ENCODE assay signal across 8 cellular contexts in genomic region chr19:49746206-49746958, GRCh38. TPM values are rescaled to one million over a fixed set of nuclear protein-coding genes. Genes with fewer than 3 reads are reported as not detected.
A peak's percentile ranks its signal among the peaks of the same experiment; 100 is the strongest.
DNase-seq lines count a peak whose midpoint lies in the region; ATAC-seq and TF ChIP-seq lines count a peak whose summit lies in the region.

No MANE protein-coding gene starts in this region.

- H3K56ac ChIP-seq in H9 (ENCODE audit: insufficient read length, low read depth, low read length) = no peak overlapping the region

- TF ChIP-seq CTCF in H9 (conservative IDR thresholded peaks at IDR 0.05) = peak; percentile 27; the same call in 2 of the 3 replicates

- no peaks in the 10 kb centered on the region for H3K36me3 ChIP-seq in neuronal stem cell (replicated peaks in 1 of 2; ENCODE audit: control insufficient read depth in 2 of 2, insufficient read depth in 2 of 2, low read length in 2 of 2)

- WGBS in H9 (ENCODE audit: extremely low coverage, insufficient read length, low lambda C conversion rate) = no CpG with 5 or more reads among the region's 52 CpGs
- no CpG with 5 or more reads among the region's 52 CpGs for WGBS in neuronal stem cell (ENCODE audit: extremely low coverage in 2 of 2, insufficient read length in 2 of 2, insufficient replicate concordance in 1 of 2), 2 donors

- H3K9me3 ChIP-seq in H9 (ENCODE audit: control insufficient read depth, low read depth, low read length) = no peaks in the 10 kb centered on the region
- H3K9me3 ChIP-seq in neuronal stem cell (replicated peaks in 1 of 2; ENCODE audit: control insufficient read depth in 2 of 2, insufficient read depth in 1 of 2, low read depth in 1 of 2, low read length in 2 of 2) = peaks cover 0 to 9% of the 10 kb centered on the region in 2 donors

- H3K4me1 Mint-ChIP-seq in H9 = peaks cover 3 to 17% of the 10 kb centered on the region in 2 experiments

- H3K14ac ChIP-seq in H9 (ENCODE audit: insufficient read depth, low read length) (no peak overlapping the region; the same call in 1 of the 2 replicates), neuronal stem cell (ENCODE audit: low read length) (peak overlapping the region; percentile 38)

- H3K23me2 ChIP-seq in H9 (ENCODE audit: insufficient read length, low read depth, low read length, poor library complexity, severe bottlenecking) = no peaks in the 10 kb centered on the region

- no peak overlapping the region for H2BK12ac ChIP-seq in H9 (ENCODE audit: insufficient read length, low read depth, low read length)
- H2BK12ac ChIP-seq in neuronal stem cell (ENCODE audit: low read length) = no peak overlapping the region

- H4K8ac ChIP-seq in H9 (replicated peaks; ENCODE audit: insufficient read length, low read depth, low read length) = no peak overlapping the region
- peak overlapping the region; percentile 82 for H4K8ac ChIP-seq in neuronal stem cell (ENCODE audit: low read depth, low read length)

- no peaks in the 10 kb centered on the region for H4K20me1 ChIP-seq in H9 (ENCODE audit: control insufficient read depth, insufficient read depth, insufficient read length)

- no peak overlapping the region for H4K5ac ChIP-seq in H9 (ENCODE audit: insufficient read length, low read depth, low read length)

- no peak overlapping the region for H3K4me2 ChIP-seq in H9 (ENCODE audit: insufficient read depth, insufficient read length, low read length)
- no peak overlapping the region for H3K4me2 ChIP-seq in neuronal stem cell (ENCODE audit: insufficient read depth, low read length, poor library complexity, severe bottlenecking)

- H3K23ac ChIP-seq in H9 (ENCODE audit: insufficient read length, low read depth, low read length) (no peak overlapping the region), neuronal stem cell (ENCODE audit: low read depth, low read length, poor library complexity) (peak overlapping the region; percentile 73)

- no peak overlapping the region for H2BK20ac ChIP-seq in H9 (ENCODE audit: low read depth, low read length, poor library complexity, severe bottlenecking)

- H3K79me1 ChIP-seq in H9 (ENCODE audit: insufficient read depth, low read depth, low read length, poor library complexity, severe bottlenecking) (no peaks in the 10 kb centered on the region), neuronal stem cell (ENCODE audit: low read depth, low read length) (no peaks in the 10 kb centered on the region)

- H4K91ac ChIP-seq in H9 (ENCODE audit: insufficient read length, low read depth, low read length) (no peak overlapping the region), neuronal stem cell (ENCODE audit: low read depth, low read length, poor library complexity) (no peak overlapping the region)

- H3K27me3 ChIP-seq in H9 (ENCODE audit: insufficient read depth, low read length) (no peaks in the 10 kb centered on the region), neuronal stem cell (ENCODE audit: control insufficient read depth in 3 of 3, insufficient read depth in 3 of 3, low read depth in 1 of 3, low read length in 3 of 3) (peaks cover 0 to 2% (median 0%) of the 10 kb centered on the region in 3 experiments)

- no peak overlapping the region for H3K4me3 ChIP-seq in neuronal stem cell (ENCODE audit: low read length in 2 of 2)

- H3T11ph ChIP-seq in H9 (ENCODE audit: low read length) = no peak overlapping the region

- no peak overlapping the region for H2BK15ac ChIP-seq in H9 (ENCODE audit: low read depth, low read length)
- peak overlapping the region; percentile 85 for H2BK15ac ChIP-seq in neuronal stem cell (ENCODE audit: low read length)

- DNase-seq in H9 (peak; percentile 98), neuronal stem cell (ENCODE audit: low spot score) (no peak), NCI-H1930 (lab: John Stamatoyannopoulos, UW) (no peak), NK-92 (lab: John Stamatoyannopoulos, UW; ENCODE audit: unreplicated experiment) (no peak), ureter (ENCODE audit: low spot score) (no peak)
- DNase-seq in effector CD8-positive, alpha-beta T cell (lab: John Stamatoyannopoulos, UW) = peak; percentile 48

- H2BK120ac ChIP-seq in H9 (ENCODE audit: low read depth, low read length, poor library complexity, severe bottlenecking) = no peak overlapping the region
- no peak overlapping the region for H2BK120ac ChIP-seq in neuronal stem cell (ENCODE audit: low read depth, low read length)

- H3K27me3 Mint-ChIP-seq in H9 (ENCODE audit: low read depth) = peaks cover 6% of the 10 kb centered on the region; the same call in 1 of the 2 replicates

- H3K4ac ChIP-seq in H9 (ENCODE audit: low read depth, low read length) (no peak overlapping the region), neuronal stem cell (ENCODE audit: low read length) (no peak overlapping the region)

- no peak overlapping the region for H2AFZ ChIP-seq in H9 (ENCODE audit: low read length)
- H2AFZ ChIP-seq in neuronal stem cell (ENCODE audit: low read length) = no peak overlapping the region

- peak; percentile 21 to 59 for ATAC-seq in activated CD4-positive, CD25-positive, alpha-beta regulatory T cell treated with anti-CD3 and anti-CD28 coated beads, Interleukin-2, amount 50 U/mL, for 24 hours
- no peak for ATAC-seq in HG03039 (IDR thresholded peaks at IDR 0.05; ENCODE audit: unreplicated experiment)

- H3K27ac ChIP-seq in H9 (ENCODE audit: insufficient read length, low read depth, low read length) (no peak overlapping the region), neuronal stem cell (replicated peaks; ENCODE audit: low read length) (no peak overlapping the region)

- no peak overlapping the region for H2BK5ac ChIP-seq in H9 (ENCODE audit: insufficient read length, low read length)
- H2BK5ac ChIP-seq in neuronal stem cell (ENCODE audit: low read length) = peak overlapping the region; percentile 82

- H3K27ac Mint-ChIP-seq in H9 = no peak overlapping the region; a peak in 1 of 7 replicates

- H2AK5ac ChIP-seq in H9 (ENCODE audit: insufficient read length, low read length) (no peak overlapping the region), neuronal stem cell (ENCODE audit: low read depth, low read length) (peak overlapping the region; percentile 75)

- H3K9ac ChIP-seq in H9 (ENCODE audit: extremely low read depth, insufficient read length, low read length) (no peak overlapping the region), neuronal stem cell (ENCODE audit: low read depth, low read length, poor library complexity) (no peak overlapping the region)

- H3K4me1 ChIP-seq in H9 (ENCODE audit: insufficient read depth, low read length) (peaks cover 2% of the 10 kb centered on the region), neuronal stem cell (ENCODE audit: control insufficient read depth in 2 of 2, insufficient read depth in 1 of 2, low read depth in 1 of 2, low read length in 2 of 2) (peaks cover 0 to 2% of the 10 kb centered on the region in 2 donors)

- H3K9me3 Mint-ChIP-seq in H9 = peaks cover 8 to 18% of the 10 kb centered on the region in 2 experiments

- no peaks in the 10 kb centered on the region for H3K79me2 ChIP-seq in H9 (ENCODE audit: insufficient read depth, low read length)

- peak overlapping the region in 1 of 2 experiments; percentile 46; a peak in 1 of 5 replicates for H3K4me3 Mint-ChIP-seq in H9

- H3K18ac ChIP-seq in H9 (ENCODE audit: insufficient read length, low read depth, low read length) (peak overlapping the region; percentile 46), neuronal stem cell (ENCODE audit: low read length) (peak overlapping the region; percentile 87)

- H3K36me3 Mint-ChIP-seq in H9 (ENCODE audit: insufficient read depth in 1 of 3, low read depth in 3 of 3) = peaks cover 0 to 3% (median 0%) of the 10 kb centered on the region in 3 experiments; a peak in 3 of 7 replicates

RNA-seq across cellular contexts. Expression of gene TSKS, which starts 16.7 kb away (rescaled TPM):
- 0.28 and 0.37 TPM in 2 replicates for total RNA-seq in H9 (2021)
- polyA plus RNA-seq in neuronal stem cell (2013, experiment 1 of 2) = 0.31 TPM
- 0.44 TPM for polyA plus RNA-seq in neuronal stem cell (2013, experiment 2 of 2)
- total RNA-seq in ureter = 0.44 TPM

RNA-seq across cellular contexts. Expression of gene AP2A1, which starts 20.4 kb away (rescaled TPM):
- total RNA-seq in H9 (2021) = 108 and 109 TPM in 2 replicates
- 65.3 TPM for polyA plus RNA-seq in neuronal stem cell (2013, experiment 1 of 2)
- polyA plus RNA-seq in neuronal stem cell (2013, experiment 2 of 2) = 66.4 TPM
- total RNA-seq in ureter = 66.6 TPM

RNA-seq across cellular contexts. Expression of gene CPT1C, which starts 55.5 kb away (rescaled TPM):
- total RNA-seq in H9 (2021) (66.4 and 74.6 TPM in 2 replicates), ureter (3.1 TPM)
- 105 TPM for polyA plus RNA-seq in neuronal stem cell (2013, experiment 1 of 2)
- polyA plus RNA-seq in neuronal stem cell (2013, experiment 2 of 2) = 103 TPM

RNA-seq across cellular contexts. Expression of gene ADM5, which starts 57.0 kb away (rescaled TPM):
- total RNA-seq in H9 (2021) (13.5 and 13.6 TPM in 2 replicates), ureter (4.1 TPM)
- 1.7 TPM for polyA plus RNA-seq in neuronal stem cell (2013, experiment 1 of 2)
- polyA plus RNA-seq in neuronal stem cell (2013, experiment 2 of 2) = 2.0 TPM

Comparison
In these comparisons a context has a peak if more than half of its experiments do, and no peak if none do; other contexts are left out.
1. DNase-seq: peak in H9 (single experiment) and effector CD8-positive, alpha-beta T cell (single experiment); none in neuronal stem cell (single experiment), NCI-H1930 (0 of 2), NK-92 (single experiment) and ureter (single experiment).
2. RNA of gene CPT1C, which starts 55.5 kb away (total RNA-seq): 66.4 to 74.6 TPM in H9; 3.1 TPM in ureter (single experiment); every median in the first group is over 10 times any median in the second.